Comparison of ENCODE assay signal across 11 cellular contexts in the genomic region with DNA sequence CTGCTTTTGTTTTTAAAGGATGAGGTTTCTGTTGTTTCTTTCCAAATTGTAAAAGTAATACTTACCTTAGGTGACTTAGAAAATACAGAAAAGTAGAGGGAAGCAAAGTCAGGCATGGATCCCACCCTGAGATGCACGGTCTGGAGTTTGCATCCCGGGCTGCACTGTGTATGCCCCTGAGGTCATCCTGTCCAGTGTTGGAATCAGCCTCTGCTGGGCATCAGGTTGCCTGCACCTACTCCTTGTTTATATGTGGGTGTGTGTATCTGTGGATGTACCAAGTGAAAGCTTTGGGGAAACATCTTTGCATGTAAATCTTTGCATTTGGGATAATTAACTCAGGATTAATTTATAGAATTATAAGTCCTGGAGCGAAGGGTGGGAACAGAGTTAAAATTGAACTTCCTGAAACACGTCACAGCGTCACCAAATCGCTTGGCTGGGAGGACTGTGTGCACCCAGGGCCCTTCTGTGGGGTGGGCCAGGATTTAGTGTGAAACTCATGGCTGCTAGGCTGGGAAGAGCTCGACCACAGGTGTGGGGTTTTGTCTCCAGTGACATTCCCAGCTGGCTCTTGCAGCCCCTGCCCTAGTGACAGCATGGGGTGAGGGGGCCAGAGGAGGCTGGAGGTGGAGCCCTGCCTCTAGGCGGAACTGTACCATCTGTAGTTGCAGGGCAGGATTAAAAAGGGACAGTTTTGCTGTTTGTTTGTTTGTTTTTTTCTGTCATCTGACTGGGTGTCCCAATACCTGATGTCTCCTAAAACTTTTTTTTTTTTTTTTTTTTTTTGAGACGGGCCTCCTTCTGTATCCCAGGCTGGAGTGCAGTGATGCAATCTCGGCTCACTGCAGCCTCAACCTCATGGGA. TPM values are rescaled to one million over a fixed set of nuclear protein-coding genes. Genes with fewer than 3 reads are reported as not detected.
A peak's percentile ranks its signal among the peaks of the same experiment; 100 is the strongest.
DNase-seq lines count a peak whose midpoint lies in the region; ATAC-seq and TF ChIP-seq lines count a peak whose summit lies in the region.
"Had no signal": no experiment of that assay in that cellular context is flagged by ENCODE, and none has a peak within 500 bp of the region (broad histone marks: within the 10 kb centered on the region; RNA-seq: fewer than 3 reads in every experiment).

No MANE protein-coding gene starts in this region.

- DNase-seq in HFFc6 = no peak
- no peak for DNase-seq in left lung
- DNase-seq in activated T-cell treated with anti-CD3 and anti-CD28 coated beads, Interleukin-2, amount 50 U/mL, for 1 hour = no peak
- no peak for DNase-seq in activated CD8-positive, alpha-beta memory T cell treated with anti-CD3 and anti-CD28 coated beads for 24 hours
- no peak for DNase-seq in stimulated activated CD8-positive, alpha-beta memory T cell treated with anti-CD3 and anti-CD28 coated beads, Interleukin-4, amount 100 ng/mL, for 48 hours
- no peak for DNase-seq in dedifferentiated amniotic fluid mesenchymal stem cell (ENCODE audit: extremely low spot score)
- DNase-seq: NCI-H2081 treated with DMSO at 0.1 percent for 48 hours; stimulated activated CD4-positive, alpha-beta T cell treated with anti-CD3 and anti-CD28 coated beads, Interleukin-2, amount 100 ng/mL, for 48 hours had no signal

- H3K36me3 Mint-ChIP-seq in HFFc6 (ENCODE audit: low read depth) = no peaks in the 10 kb centered on the region; the same call in 1 of the 2 replicates

- peak overlapping the region in 3 of 5 donors; percentile 26 to 79 (median 76) for H3K9ac ChIP-seq in subcutaneous abdominal adipose tissue (ENCODE audit: low read length in 5 of 5)

- H3K27ac ChIP-seq in angular gyrus (ENCODE audit: low read depth, low read length) (peak overlapping the region; percentile 22), left lung (peak overlapping the region; percentile 87 to 89), subcutaneous abdominal adipose tissue (ENCODE audit: low read depth, low read length) (peak overlapping the region; percentile 97)

- H3K27me3 ChIP-seq in left lung (peaks cover 0 to 34% of the 10 kb centered on the region in 2 donors), subcutaneous abdominal adipose tissue (ENCODE audit: control insufficient read depth in 5 of 5, insufficient read depth in 4 of 5, low read length in 5 of 5) (no peaks in the 10 kb centered on the region)

- H3K4me3 ChIP-seq in left lung (peak overlapping the region in 1 of 2 donors; percentile 40), subcutaneous abdominal adipose tissue (ENCODE audit: low read depth in 1 of 5, low read length in 5 of 5) (peak overlapping the region in 4 of 5 donors; percentile 60 to 73 (median 67))

- H3K9me3 ChIP-seq in left lung = no peaks in the 10 kb centered on the region
- no peaks in the 10 kb centered on the region for H3K9me3 ChIP-seq in subcutaneous abdominal adipose tissue (ENCODE audit: control insufficient read depth in 5 of 5, low read length in 5 of 5)

- ATAC-seq in left lung = no peak

- peak overlapping the region; percentile 82 for H3K4me3 Mint-ChIP-seq in HFFc6
- H3K4me3 Mint-ChIP-seq: T-helper 2 cell treated with Interferon-gamma antibody and Interleukin-4, amounts not matched to agents 5 μg/mL and 100 μg/mL, for 36 hours had no signal

- no peaks in the 10 kb centered on the region for H3K9me3 Mint-ChIP-seq in HFFc6
- H3K9me3 Mint-ChIP-seq: T-helper 2 cell treated with Interferon-gamma antibody and Interleukin-4, amounts not matched to agents 5 μg/mL and 100 μg/mL, for 36 hours had no signal

- peaks cover 78% of the 10 kb centered on the region for H3K4me1 Mint-ChIP-seq in HFFc6 (ENCODE audit: low read depth)

- TF ChIP-seq CTCF in HFFc6 (IDR thresholded peaks at IDR 0.05) (no peak), left lung (IDR thresholded peaks at IDR 0.05) (no peak)

- H3K27ac Mint-ChIP-seq in HFFc6 = peak overlapping the region; percentile 99
- H3K27ac Mint-ChIP-seq: T-helper 2 cell treated with Interferon-gamma antibody and Interleukin-4, amounts not matched to agents 5 μg/mL and 100 μg/mL, for 36 hours had no signal

- intact Hi-C loops in left lung (cut with DNase I) = no loop called here

- no peaks in the 10 kb centered on the region for H3K36me3 ChIP-seq in left lung
- no peaks in the 10 kb centered on the region for H3K36me3 ChIP-seq in subcutaneous abdominal adipose tissue (ENCODE audit: control insufficient read depth in 5 of 5, insufficient read depth in 5 of 5, low read length in 5 of 5)

- peaks cover 3% of the 10 kb centered on the region; the same call in 1 of the 2 replicates for H3K27me3 Mint-ChIP-seq in HFFc6 (ENCODE audit: insufficient read depth)

- peaks cover 47 to 69% of the 10 kb centered on the region in 2 donors for H3K4me1 ChIP-seq in left lung
- peaks cover 9 to 68% (median 64%) of the 10 kb centered on the region in 5 donors for H3K4me1 ChIP-seq in subcutaneous abdominal adipose tissue (ENCODE audit: control insufficient read depth in 5 of 5, insufficient read depth in 5 of 5, low read length in 5 of 5)

RNA-seq across cellular contexts. Expression of gene GTF2IRD1, which starts 28.0 kb away (rescaled TPM):
- 10 to 100 TPM; 19.7 to 24.6 (median 22.4) TPM for total RNA-seq in HFFc6 (2021; fragmentation: NEBNext Ultra II Directional; extraction: Animal tissue kit (Norgen Biotek cat#: 25700))
- 10 to 100 TPM; 20.8 to 28.3 TPM for total RNA-seq in left lung

Comparison
In these comparisons a context has a peak if more than half of its experiments do, and no peak if none do; other contexts are left out.
1. H3K27ac ChIP-seq: peak in every context shown above with its lines; median percentile 97 in subcutaneous abdominal adipose tissue; 88 in left lung; 22 in angular gyrus.